8 cellular contexts compared by ENCODE assay signal in the genomic region with DNA sequence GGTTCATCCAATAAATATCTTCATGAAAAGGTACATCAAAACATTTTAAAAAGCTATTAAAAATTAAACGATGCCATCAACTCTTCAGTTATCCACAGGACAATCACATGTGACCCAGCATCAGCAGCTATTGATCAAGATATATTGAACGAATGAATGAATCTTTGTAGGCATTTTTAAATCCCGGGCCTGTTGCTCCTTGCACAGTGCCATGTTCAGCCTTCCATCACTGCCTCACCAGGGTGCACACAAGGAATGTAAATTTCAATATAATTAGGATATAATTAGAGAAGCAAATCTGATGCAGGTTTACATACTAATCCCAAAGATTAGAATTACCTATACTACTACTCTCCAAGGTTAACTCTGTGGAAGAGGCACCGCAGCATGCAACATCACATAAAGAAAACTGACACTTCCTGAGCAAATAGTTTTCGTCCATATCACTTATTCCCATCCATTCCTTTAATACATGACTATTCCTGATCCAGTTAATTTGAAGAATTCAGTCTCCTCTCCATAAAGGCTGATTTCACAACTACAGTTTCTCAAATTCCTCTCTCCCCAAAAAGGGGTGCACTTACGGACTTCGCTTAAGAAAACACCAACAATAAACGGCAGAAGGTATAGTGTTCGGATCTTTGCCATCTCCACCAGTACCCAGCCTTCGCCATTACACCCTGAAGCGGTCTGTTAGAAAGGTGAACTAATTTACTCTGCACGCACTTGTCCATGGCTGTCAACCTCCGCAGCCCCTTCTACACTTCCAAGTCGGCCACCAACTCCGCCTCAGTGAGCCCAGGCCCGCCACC. TPM values are rescaled to one million over a fixed set of nuclear protein-coding genes. Genes with fewer than 3 reads are reported as not detected.
A peak's percentile ranks its signal among the peaks of the same experiment; 100 is the strongest.
DNase-seq lines count a peak whose midpoint lies in the region; ATAC-seq and TF ChIP-seq lines count a peak whose summit lies in the region.

No MANE protein-coding gene starts in this region.

- no peaks in the 10 kb centered on the region; the same call in 1 of the 2 replicates for H3K36me3 ChIP-seq in KOPT-K1 (ENCODE audit: insufficient read depth, low read length)
- H3K36me3 ChIP-seq in ascending aorta = no peaks in the 10 kb centered on the region

- intact Hi-C loops in ascending aorta (cut with DNase I) = loop anchor here (1.0 to 2.0 kb wide), 2 partner anchors 73 to 138 kb away; a partner anchor contains a TSS

- H3K9me3 ChIP-seq in KOPT-K1 (ENCODE audit: insufficient read depth, low read length, poor library complexity, severe bottlenecking) (no peaks in the 10 kb centered on the region), ascending aorta (no peaks in the 10 kb centered on the region)

- H3K27ac ChIP-seq in KOPT-K1 (ENCODE audit: low read depth, low read length, poor library complexity, severe bottlenecking) = peak overlapping the region; percentile 95
- peak overlapping the region; percentile 95 to 98 for H3K27ac ChIP-seq in ascending aorta

- H3K4me3 ChIP-seq in GM12875 (ENCODE audit: low read depth, low read length) (peak overlapping the region; percentile 95), ascending aorta (peak overlapping the region; percentile 84 to 97)

- no peaks in the 10 kb centered on the region for H3K27me3 ChIP-seq in ascending aorta

- TF ChIP-seq CTCF in GM12875 (IDR thresholded peaks at IDR 0.05; ENCODE audit: borderline replicate concordance, insufficient read depth, low read depth, low read length) (no peak), ascending aorta (IDR thresholded peaks at IDR 0.05) (no peak)

- ATAC-seq in HG02852 (IDR thresholded peaks at IDR 0.05; ENCODE audit: unreplicated experiment) = no peak
- ATAC-seq in HG02938 (IDR thresholded peaks at IDR 0.05; ENCODE audit: unreplicated experiment) = no peak

- peaks cover 0 to 12% of the 10 kb centered on the region in 2 donors for H3K4me1 ChIP-seq in ascending aorta

- DNase-seq in ascending aorta (ENCODE audit: low spot score in 2 of 2) = no peak
- peak; percentile 25 for DNase-seq in kidney glomerular epithelial cell (lab: John Stamatoyannopoulos, UW)
- peak; percentile 44 for DNase-seq in superior temporal gyrus (ENCODE audit: extremely low spot score)
- DNase-seq in stimulated activated CD4-positive, alpha-beta T cell treated with anti-CD3 and anti-CD28 coated beads, Interleukin-4, amount 100 ng/mL, for 1 hour = no peak

RNA-seq across cellular contexts. Expression of a gene that starts 0.9 kb away (rescaled TPM):
- total RNA-seq in ascending aorta = 81.0 TPM

RNA-seq across cellular contexts. Expression of a gene that starts 2.6 kb away (rescaled TPM):
- 6.2 TPM for total RNA-seq in ascending aorta

Comparison
In these comparisons a context has a peak if more than half of its experiments do, and no peak if none do; other contexts are left out.
1. DNase-seq: peak in kidney glomerular epithelial cell (single experiment) and superior temporal gyrus (single experiment); none in ascending aorta (0 of 2) and stimulated activated CD4-positive, alpha-beta T cell treated with anti-CD3 and anti-CD28 coated beads, Interleukin-4, amount 100 ng/mL, for 1 hour (single experiment).